ENCODE assay signal across 9 cellular contexts in the genomic region with DNA sequence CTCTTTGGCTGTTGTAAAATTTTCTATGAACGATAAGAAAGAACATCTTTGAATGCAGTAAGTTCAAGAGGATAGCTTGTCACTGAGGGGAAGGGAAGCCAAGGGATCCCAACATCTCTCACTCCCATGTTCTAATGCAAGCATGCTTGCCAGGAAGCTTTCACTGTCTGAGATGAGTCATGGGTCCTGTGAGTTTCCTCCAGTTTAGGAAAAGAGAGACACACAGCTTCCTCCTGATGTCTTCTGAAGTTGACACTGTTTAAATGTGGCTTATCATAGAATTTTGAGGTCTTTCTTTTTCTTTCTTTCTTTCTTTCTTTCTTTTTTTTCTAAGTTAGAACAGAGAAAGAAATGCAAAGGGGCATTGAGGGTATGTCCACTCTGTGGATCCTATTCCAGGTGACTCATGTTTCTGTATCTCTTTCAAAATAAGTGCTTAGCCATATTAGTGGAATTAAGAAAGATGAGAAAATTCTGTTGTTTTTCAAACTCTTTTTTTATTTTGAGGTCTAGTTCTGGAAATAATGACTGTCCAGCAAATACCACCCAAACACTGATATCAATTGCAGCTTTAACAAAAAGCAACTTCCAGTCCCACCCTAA.
A peak's percentile ranks its signal among the peaks of the same experiment; 100 is the strongest.
DNase-seq lines count a peak whose midpoint lies in the region; ATAC-seq and TF ChIP-seq lines count a peak whose summit lies in the region.
"Had no signal": no experiment of that assay in that cellular context is flagged by ENCODE, and none has a peak within 500 bp of the region (broad histone marks: within the 10 kb centered on the region; RNA-seq: fewer than 3 reads in every experiment).

No MANE protein-coding gene starts in this region.

- no peaks in the 10 kb centered on the region for H3K4me1 Mint-ChIP-seq in CD4-positive, alpha-beta T cell (ENCODE audit: low read depth)

- DNase-seq in AG10803 (ENCODE audit: low read depth) (peak; percentile 78), OCI-M1 (lab: John Stamatoyannopoulos, UW) (peak; percentile 50), epithelial cell of prostate (ENCODE audit: low read depth, low spot score) (peak; percentile 40), mucosa of descending colon (peak in 1 of 3 donors; percentile 18), GM10248 (ENCODE audit: extremely low spot score) (no peak)
- DNase-seq in CD4-positive, alpha-beta T cell: no peak
- DNase-seq: activated T-cell treated with anti-CD3 and anti-CD28 coated beads, Interleukin-2, amount 50 U/mL, for 4 hours had no signal

- H3K4me3 ChIP-seq in AG10803 (ENCODE audit: low read length): no peak overlapping the region
- no peak overlapping the region for H3K4me3 ChIP-seq in mucosa of descending colon

- no peaks in the 10 kb centered on the region for H3K9me3 ChIP-seq in mucosa of descending colon
- no peaks in the 10 kb centered on the region for H3K9me3 ChIP-seq in CD4-positive, alpha-beta T cell (ENCODE audit: control insufficient read depth, low read length)

- H3K36me3 Mint-ChIP-seq in CD4-positive, alpha-beta T cell (ENCODE audit: low read depth): no peaks in the 10 kb centered on the region

- H3K27me3 ChIP-seq in CD4-positive, alpha-beta T cell (ENCODE audit: control insufficient read depth, insufficient read depth, low read length): peaks cover 4% of the 10 kb centered on the region

- no peak overlapping the region for H3K4me3 Mint-ChIP-seq in CD4-positive, alpha-beta T cell
- H3K4me3 Mint-ChIP-seq: activated T-cell treated with anti-CD3 and anti-CD28 coated beads, Interleukin-2, amount 50 U/mL, for 4 hours had no signal

- CTCF ChIA-PET in CD4-positive, alpha-beta T cell (lab: Charles Lee): interaction anchor here (0.5 kb wide), 1 partner anchor 908 kb away, joined by 3 read pairs; no protein-coding TSS in a partner anchor
- CTCF ChIA-PET in GM10248 (lab: Yijun Ruan, JAX): interaction anchor here (1.5 to 1.7 kb wide), 3 partner anchors 11 to 34 kb away, joined by 5 to 6 read pairs (median 6); no protein-coding TSS in a partner anchor

- H3K27ac ChIP-seq in epithelial cell of prostate: peak overlapping the region; percentile 16
- no peak overlapping the region for H3K27ac ChIP-seq in CD4-positive, alpha-beta T cell (ENCODE audit: low read depth, low read length)

- intact Hi-C loops in mucosa of descending colon (cut with DNase I, micrococcal nuclease): no loop called here
- intact Hi-C loops in CD4-positive, alpha-beta T cell (cut with DNase I, micrococcal nuclease): no loop called here

- H3K4me1 ChIP-seq in mucosa of descending colon (ENCODE audit: low read depth): no peaks in the 10 kb centered on the region

- POLR2A ChIA-PET in CD4-positive, alpha-beta T cell (lab: Charles Lee): no interaction called here
- POLR2A ChIA-PET in GM10248 (lab: Yijun Ruan, JAX): no interaction called here

- no peak overlapping the region for H3K27ac Mint-ChIP-seq in CD4-positive, alpha-beta T cell

- ATAC-seq in mucosa of descending colon: peak; percentile 43
- no peak for ATAC-seq in GM18907 (IDR thresholded peaks at IDR 0.05; ENCODE audit: unreplicated experiment)
- no peak for ATAC-seq in CD4-positive, alpha-beta T cell (ENCODE audit: poor library complexity)
- no peak for ATAC-seq in GM21723 (IDR thresholded peaks at IDR 0.05; ENCODE audit: unreplicated experiment)
- ATAC-seq: activated T-cell treated with anti-CD3 and anti-CD28 coated beads, Interleukin-2, amount 50 U/mL, for 4 hours had no signal

- peaks cover 23% of the 10 kb centered on the region for H3K27me3 Mint-ChIP-seq in CD4-positive, alpha-beta T cell

- H3K36me3 ChIP-seq in mucosa of descending colon (ENCODE audit: low read depth): no peaks in the 10 kb centered on the region

- no peaks in the 10 kb centered on the region for H3K9me3 Mint-ChIP-seq in CD4-positive, alpha-beta T cell
- H3K9me3 Mint-ChIP-seq: activated T-cell treated with anti-CD3 and anti-CD28 coated beads, Interleukin-2, amount 50 U/mL, for 4 hours had no signal

- TF ChIP-seq CTCF in AG10803 (conservative IDR thresholded peaks at IDR 0.05; ENCODE audit: low read length): no peak
- TF ChIP-seq CTCF in mucosa of descending colon (IDR thresholded peaks at IDR 0.05): no peak
- no peak for TF ChIP-seq CTCF in CD4-positive, alpha-beta T cell (IDR thresholded peaks at IDR 0.05)
- TF ChIP-seq CTCF in GM10248 (IDR thresholded peaks at IDR 0.05; ENCODE audit: control extremely low read depth, extremely low read depth, low read depth, missing control alignments): no peak

Comparison
In these comparisons a context has a peak if more than half of its experiments do, and no peak if none do; other contexts are left out.
1. DNase-seq: peak in AG10803 (single experiment), OCI-M1 (single experiment) and epithelial cell of prostate (single experiment); none in CD4-positive, alpha-beta T cell (0 of 10) and GM10248 (single experiment).